Comparison of ENCODE assay signal across 10 cellular contexts in the genomic region with DNA sequence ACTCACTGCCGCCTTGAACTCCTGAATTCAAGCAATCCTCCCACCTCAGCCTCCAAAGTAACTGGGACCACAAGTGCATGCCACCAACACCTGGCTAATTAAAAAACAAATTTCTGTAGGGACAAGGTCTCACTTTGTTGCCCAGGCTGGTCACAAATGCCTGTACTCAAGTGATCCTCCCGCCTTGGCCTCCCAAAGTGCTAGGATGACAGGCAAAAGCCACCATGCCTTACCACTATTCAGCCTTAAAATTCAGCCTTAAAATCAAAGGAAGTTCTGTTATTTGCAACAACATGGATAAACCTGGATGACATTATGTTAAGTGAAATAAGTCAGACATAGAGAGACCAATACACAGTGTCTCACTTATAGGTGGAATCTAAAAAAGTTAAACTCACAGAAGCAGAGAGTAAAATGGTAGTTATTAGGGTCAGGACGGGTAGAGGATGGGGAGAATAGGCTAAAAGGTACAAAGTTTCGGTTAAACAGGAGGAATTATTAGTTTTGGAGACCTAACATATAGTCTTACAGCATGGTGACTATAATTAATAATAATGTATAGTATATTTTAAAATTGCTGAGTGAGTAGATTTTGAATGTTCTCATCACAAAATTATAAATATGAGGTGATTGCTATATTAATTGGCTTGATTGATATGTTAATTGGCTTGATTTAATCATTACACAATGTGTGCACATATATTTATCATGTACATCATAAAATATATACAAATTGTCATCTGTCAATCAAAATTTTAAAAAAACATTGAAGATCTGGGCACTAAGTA. TPM values are rescaled to one million over a fixed set of nuclear protein-coding genes. Genes with fewer than 3 reads are reported as not detected.
"Had no signal": no experiment of that assay in that cellular context is flagged by ENCODE, and none has a peak within 500 bp of the region (broad histone marks: within the 10 kb centered on the region; RNA-seq: fewer than 3 reads in every experiment).

No MANE protein-coding gene starts in this region.

- H3K4me2 ChIP-seq: KMS-11 had no signal

- H3K4me1 ChIP-seq: HAP-1 had no signal

- H3K9ac ChIP-seq: GM23248, KMS-11 had no signal

- H2AFZ ChIP-seq: GM23248 had no signal

- H3K9me3 ChIP-seq: HAP-1 had no signal

- DNase-seq: GM23248, GOT3, H7, Karpas-422, KBM-7 had no signal

- H3K36me3 ChIP-seq: HAP-1 had no signal

- H3K4me3 ChIP-seq: GM23248, HAP-1 had no signal

- H3K27ac ChIP-seq: GM23248, KMS-11 had no signal

- FAIRE-seq: HTR-8/SVneo had no signal

- ATAC-seq: HCT116 had no signal

RNA-seq across cellular contexts. Expression of a gene that starts 6.2 kb away (rescaled TPM):
- total RNA-seq: GM23248, HT-29 had no signal
- polyA plus RNA-seq: GM23248 had no signal

RNA-seq across cellular contexts. Expression of a gene that starts 17.8 kb away (rescaled TPM):
- total RNA-seq: HT-29 had no signal

RNA-seq across cellular contexts. Expression of a gene that starts 32.7 kb away (rescaled TPM):
- total RNA-seq: GM23248, H7, HT-29 had no signal
- polyA plus RNA-seq: GM23248 had no signal
